ENCODE assay signal across 1 cellular context in the genomic region with DNA sequence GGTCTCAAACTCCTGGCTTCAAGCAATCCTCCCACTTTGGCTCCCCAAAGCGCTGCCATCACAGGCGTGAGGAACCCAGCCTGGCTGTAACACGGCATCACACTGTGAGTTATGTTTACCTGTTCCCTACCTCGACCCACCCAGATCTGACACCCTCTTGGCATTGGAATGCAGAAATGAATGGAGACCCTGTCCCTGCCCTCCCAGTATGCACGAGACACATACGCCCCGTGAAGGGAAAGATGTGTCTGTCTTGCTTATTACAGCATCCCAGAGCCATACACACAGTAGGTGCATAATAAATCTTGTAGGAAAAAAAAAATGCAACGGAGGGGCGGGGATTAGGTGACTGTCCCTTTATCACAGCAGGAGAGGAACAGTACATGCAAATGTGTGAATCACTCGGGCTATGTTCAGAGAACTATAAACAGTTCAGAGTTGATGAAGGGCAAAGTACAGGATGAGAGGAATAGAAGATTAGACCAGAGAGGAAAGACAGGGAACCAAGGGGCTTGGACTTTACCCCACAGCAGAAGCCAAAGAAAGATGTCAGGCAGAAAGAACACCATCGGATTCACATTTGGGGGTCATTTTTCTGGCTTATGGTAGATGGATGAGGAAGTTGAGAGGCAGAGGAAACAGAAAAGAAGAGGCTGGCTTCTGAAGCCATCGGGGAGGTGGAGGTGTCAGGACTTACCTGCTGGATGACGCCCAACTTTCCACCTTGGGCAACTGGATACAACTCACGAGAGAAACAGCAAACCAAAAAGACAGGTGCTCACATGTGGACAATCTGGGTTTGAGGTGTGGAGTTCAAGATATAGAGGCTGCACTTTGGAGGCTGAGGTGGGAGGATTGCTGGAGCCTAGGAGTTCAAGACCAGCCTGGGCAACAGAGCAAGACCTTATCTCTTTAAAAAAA.
TF ChIP-seq lines count a peak whose summit lies in the region.

No MANE protein-coding gene starts in this region.

TF ChIP-seq in HCT116, 20 proteins besides CTCF, POLR2A, EP300 and RAD21 (continued from another document):
- TF ChIP-seq TCF7L2 (IDR thresholded peaks at IDR 0.05; ENCODE audit: borderline replicate concordance, extremely low read depth, insufficient read depth, insufficient read length), result no peak
- TF ChIP-seq JUND (IDR thresholded peaks at IDR 0.05), result peak; percentile 56; the same call in 1 of the 2 replicates
- no peak for TF ChIP-seq POLR2AphosphoS5 (IDR thresholded peaks at IDR 0.05; ENCODE audit: low read depth, low read length)
- TF ChIP-seq, protein P1, sequence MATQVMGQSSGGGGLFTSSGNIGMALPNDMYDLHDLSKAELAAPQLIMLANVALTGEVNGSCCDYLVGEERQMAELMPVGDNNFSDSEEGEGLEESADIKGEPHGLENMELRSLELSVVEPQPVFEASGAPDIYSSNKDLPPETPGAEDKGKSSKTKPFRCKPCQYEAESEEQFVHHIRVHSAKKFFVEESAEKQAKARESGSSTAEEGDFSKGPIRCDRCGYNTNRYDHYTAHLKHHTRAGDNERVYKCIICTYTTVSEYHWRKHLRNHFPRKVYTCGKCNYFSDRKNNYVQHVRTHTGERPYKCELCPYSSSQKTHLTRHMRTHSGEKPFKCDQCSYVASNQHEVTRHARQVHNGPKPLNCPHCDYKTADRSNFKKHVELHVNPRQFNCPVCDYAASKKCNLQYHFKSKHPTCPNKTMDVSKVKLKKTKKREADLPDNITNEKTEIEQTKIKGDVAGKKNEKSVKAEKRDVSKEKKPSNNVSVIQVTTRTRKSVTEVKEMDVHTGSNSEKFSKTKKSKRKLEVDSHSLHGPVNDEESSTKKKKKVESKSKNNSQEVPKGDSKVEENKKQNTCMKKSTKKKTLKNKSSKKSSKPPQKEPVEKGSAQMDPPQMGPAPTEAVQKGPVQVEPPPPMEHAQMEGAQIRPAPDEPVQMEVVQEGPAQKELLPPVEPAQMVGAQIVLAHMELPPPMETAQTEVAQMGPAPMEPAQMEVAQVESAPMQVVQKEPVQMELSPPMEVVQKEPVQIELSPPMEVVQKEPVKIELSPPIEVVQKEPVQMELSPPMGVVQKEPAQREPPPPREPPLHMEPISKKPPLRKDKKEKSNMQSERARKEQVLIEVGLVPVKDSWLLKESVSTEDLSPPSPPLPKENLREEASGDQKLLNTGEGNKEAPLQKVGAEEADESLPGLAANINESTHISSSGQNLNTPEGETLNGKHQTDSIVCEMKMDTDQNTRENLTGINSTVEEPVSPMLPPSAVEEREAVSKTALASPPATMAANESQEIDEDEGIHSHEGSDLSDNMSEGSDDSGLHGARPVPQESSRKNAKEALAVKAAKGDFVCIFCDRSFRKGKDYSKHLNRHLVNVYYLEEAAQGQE (IDR thresholded peaks at IDR 0.05; ENCODE audit: low read depth), result no peak
- no peak for TF ChIP-seq SRF (IDR thresholded peaks at IDR 0.05; ENCODE audit: low read depth)
- TF ChIP-seq, protein P2, sequence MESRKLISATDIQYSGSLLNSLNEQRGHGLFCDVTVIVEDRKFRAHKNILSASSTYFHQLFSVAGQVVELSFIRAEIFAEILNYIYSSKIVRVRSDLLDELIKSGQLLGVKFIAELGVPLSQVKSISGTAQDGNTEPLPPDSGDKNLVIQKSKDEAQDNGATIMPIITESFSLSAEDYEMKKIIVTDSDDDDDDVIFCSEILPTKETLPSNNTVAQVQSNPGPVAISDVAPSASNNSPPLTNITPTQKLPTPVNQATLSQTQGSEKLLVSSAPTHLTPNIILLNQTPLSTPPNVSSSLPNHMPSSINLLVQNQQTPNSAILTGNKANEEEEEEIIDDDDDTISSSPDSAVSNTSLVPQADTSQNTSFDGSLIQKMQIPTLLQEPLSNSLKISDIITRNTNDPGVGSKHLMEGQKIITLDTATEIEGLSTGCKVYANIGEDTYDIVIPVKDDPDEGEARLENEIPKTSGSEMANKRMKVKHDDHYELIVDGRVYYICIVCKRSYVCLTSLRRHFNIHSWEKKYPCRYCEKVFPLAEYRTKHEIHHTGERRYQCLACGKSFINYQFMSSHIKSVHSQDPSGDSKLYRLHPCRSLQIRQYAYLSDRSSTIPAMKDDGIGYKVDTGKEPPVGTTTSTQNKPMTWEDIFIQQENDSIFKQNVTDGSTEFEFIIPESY (IDR thresholded peaks at IDR 0.05; ENCODE audit: extremely low read depth, insufficient replicate concordance, low read length), result no peak
- TF ChIP-seq EGR1 (IDR thresholded peaks at IDR 0.05; ENCODE audit: low read depth), result peak; percentile 31; the same call in 1 of the 2 replicates
- TF ChIP-seq YY1 (IDR thresholded peaks at IDR 0.05; ENCODE audit: extremely low read depth, insufficient replicate concordance, low read depth, low read length), result no peak
- TF ChIP-seq, protein P3, sequence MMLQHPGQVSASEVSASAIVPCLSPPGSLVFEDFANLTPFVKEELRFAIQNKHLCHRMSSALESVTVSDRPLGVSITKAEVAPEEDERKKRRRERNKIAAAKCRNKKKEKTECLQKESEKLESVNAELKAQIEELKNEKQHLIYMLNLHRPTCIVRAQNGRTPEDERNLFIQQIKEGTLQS (IDR thresholded peaks at IDR 0.05), result no peak
- no peak for TF ChIP-seq SIN3A (IDR thresholded peaks at IDR 0.05; ENCODE audit: low read depth)
- TF ChIP-seq EZH2 (IDR thresholded peaks at IDR 0.05), result no peak
- TF ChIP-seq ELF1 (IDR thresholded peaks at IDR 0.05; ENCODE audit: borderline replicate concordance, low read depth), result no peak
- peak; percentile 56 for TF ChIP-seq SP1 (IDR thresholded peaks at IDR 0.05; ENCODE audit: low read depth)
- peak; percentile 53; the same call in 1 of the 2 replicates for TF ChIP-seq FOSL1 (IDR thresholded peaks at IDR 0.05; ENCODE audit: low read depth)
- no peak for TF ChIP-seq ZFX (IDR thresholded peaks at IDR 0.05)
- TF ChIP-seq EZH2phosphoT487 (IDR thresholded peaks at IDR 0.05; ENCODE audit: borderline replicate concordance), result no peak
- TF ChIP-seq ZNF274 (IDR thresholded peaks at IDR 0.05; ENCODE audit: low read depth, low read length), result no peak
TF ChIP-seq in HCT116: peak in this region for 6.
